In genomic region chr20:46316984-46317684, GRCh38 we compare ENCODE assay signal across 19 cellular contexts. TPM values are rescaled to one million over a fixed set of nuclear protein-coding genes. Genes with fewer than 3 reads are reported as not detected.
DNase-seq lines count a peak whose midpoint lies in the region; ATAC-seq, FAIRE-seq and TF ChIP-seq lines count a peak whose summit lies in the region.
"Had no signal": no experiment of that assay in that cellular context is flagged by ENCODE, and none has a peak within 500 bp of the region (broad histone marks: within the 10 kb centered on the region; RNA-seq: fewer than 3 reads in every experiment).

No MANE protein-coding gene starts in this region.

- H3K4me3 ChIP-seq in H7 (ENCODE audit: insufficient read depth, low read depth, low read length) (no peak overlapping the region), pancreas (no peak overlapping the region)

- WGBS in pancreas, 2 donors, result 54% methylated on average over 24 of the region's 24 CpGs

- H3K9me3 ChIP-seq in pancreas, result no peaks in the 10 kb centered on the region
- H3K9me3 ChIP-seq: BE2C had no signal

- H3K27ac ChIP-seq in pancreas, result peak overlapping the region in 3 of 4 donors; percentile 51 to 69 (median 53)

- no peak for FAIRE-seq in pancreas (lab: Jason Lieb, UNC)

- H3K4me1 ChIP-seq in pancreas, result peaks cover 0 to 7% (median 0%) of the 10 kb centered on the region in 3 donors

- DNase-seq in H7 (peak; percentile 47), NCI-H1105 treated with DMSO at 0.1 percent for 48 hours (lab: John Stamatoyannopoulos, UW) (peak; percentile 61), NCI-H69 (lab: John Stamatoyannopoulos, UW) (peak; percentile 53), pancreas (peak in 1 of 6 donors; percentile 35), NOMO-1 treated with dmso at 0.1 percent for 144 hours (lab: John Stamatoyannopoulos, UW; ENCODE audit: unreplicated experiment) (no peak), NCI-H2107 treated with DMSO at 0.1 percent for 48 hours (lab: John Stamatoyannopoulos, UW; ENCODE audit: unreplicated experiment) (no peak)
- DNase-seq: BE2C; CD4-positive, alpha-beta memory T cell; EL; KBM-7; NCI-H1694; NCI-H2171; NCI-H510A; SIG-M5 had no signal

- H3K27me3 ChIP-seq in H7 (ENCODE audit: control insufficient read depth, insufficient read depth, low read length) (peaks cover 30% of the 10 kb centered on the region), pancreas (no peaks in the 10 kb centered on the region)

- H3K36me3 ChIP-seq in H7 (replicated peaks; ENCODE audit: control insufficient read depth, insufficient read depth, low read length) (no peaks in the 10 kb centered on the region), pancreas (no peaks in the 10 kb centered on the region)
- H3K36me3 ChIP-seq: BE2C had no signal

- TF ChIP-seq CTCF in pancreas (IDR thresholded peaks at IDR 0.05), result no peak

- intact Hi-C loops in pancreas (cut with DNase I), result no loop called here

- ATAC-seq in pancreas, result peak; percentile 22 to 58 (median 44)
- no peak for ATAC-seq in GM19397 (IDR thresholded peaks at IDR 0.05; ENCODE audit: unreplicated experiment)

RNA-seq across cellular contexts. Expression of gene CDH22, which starts 8.8 kb away (rescaled TPM):
- 0.03 TPM in 1 of 2 replicates, not detected in the other for total RNA-seq in H7 (2014; rRNA removed; shearing (Covaris generic))
- total RNA-seq in pancreas, result 1 to 10 TPM in 5 of 6 donors, under 1 TPM in 1; 0.97 to 5.3 (median 2.3) TPM
- polyA plus RNA-seq in pancreas, result 10 to 100 TPM in 1 of 2 donors, 1 to 10 TPM in 1; 3.7 to 11.9 TPM
- total RNA-seq: CD4-positive, alpha-beta memory T cell; H4; MCF 10A; T-helper 2 cell treated with Interferon-gamma antibody and Interleukin-4, amounts not matched to agents 100 ng/mL and 5 ng/mL, for 36 hours had no signal
- polyA plus RNA-seq: AG04450; CD4-positive, alpha-beta memory T cell had no signal

Comparison
In these comparisons a context has a peak if more than half of its experiments do, and no peak if none do; other contexts are left out.
1. DNase-seq: peak in H7 (single experiment), NCI-H1105 treated with DMSO at 0.1 percent for 48 hours (single experiment) and NCI-H69 (single experiment); none in NOMO-1 treated with dmso at 0.1 percent for 144 hours (single experiment) and NCI-H2107 treated with DMSO at 0.1 percent for 48 hours (single experiment).